24 cellular contexts compared by ENCODE assay signal in the genomic region with DNA sequence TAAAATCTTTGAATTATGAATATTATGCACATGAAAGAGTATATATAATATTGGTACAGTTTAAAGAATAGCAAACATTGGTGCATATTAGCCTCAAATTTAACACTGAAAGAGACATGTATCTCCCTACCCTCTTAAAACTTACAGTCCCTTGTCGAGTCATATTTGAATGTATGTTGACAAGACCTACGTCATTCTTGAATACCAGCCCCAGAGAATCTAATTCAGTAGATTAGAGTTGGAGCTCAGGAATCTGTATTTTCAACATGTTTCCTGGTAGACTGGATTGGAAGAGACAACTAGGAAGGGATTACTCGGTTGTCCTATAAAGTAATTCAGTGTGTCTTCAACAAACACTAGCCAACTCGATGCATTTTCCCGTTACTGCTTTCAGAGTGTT.
"Had no signal": no experiment of that assay in that cellular context is flagged by ENCODE, and none has a peak within 500 bp of the region (broad histone marks: within the 10 kb centered on the region; RNA-seq: fewer than 3 reads in every experiment).

No MANE protein-coding gene starts in this region.

- H3K9ac ChIP-seq: neural progenitor cell, parathyroid adenoma had no signal

- H3K4me1 ChIP-seq: lower lobe of right lung, parathyroid adenoma, psoas muscle, suprapubic skin, upper lobe of left lung, vagina had no signal

- H3K4me3 ChIP-seq: lower lobe of right lung, neural progenitor cell, psoas muscle, skin epidermis, suprapubic skin, transverse colon, upper lobe of left lung, vagina had no signal

- H3K36me3 ChIP-seq: lower lobe of right lung, neural progenitor cell, suprapubic skin, transverse colon, upper lobe of left lung, vagina had no signal

- DNase-seq: hippocampal formation; kidney glomerular epithelial cell; left cardiac atrium; lower lobe of right lung; mammary epithelial cell; mesenchymal stem cell; naive B cell; natural killer cell; nephron progenitor cell; psoas muscle; stimulated activated CD4-positive, alpha-beta T cell treated with anti-CD3 and anti-CD28 coated beads, Interleukin-12 subunit alpha, Interleukin-12 subunit beta, amount 100 ng/mL, for 4 hours; stimulated activated CD4-positive, alpha-beta T cell treated with anti-CD3 and anti-CD28 coated beads, Interleukin-15, amount 100 ng/mL, for 24 hours; stimulated activated CD4-positive, alpha-beta T cell treated with anti-CD3 and anti-CD28 coated beads, Interleukin-2, amount 100 ng/mL, for 24 hours; stimulated activated CD4-positive, alpha-beta T cell treated with anti-CD3 and anti-CD28 coated beads, Interleukin-4, amount 100 ng/mL, for 1 hour; stimulated activated naive B cell treated with anti-CD40 and anti-IgM and Interleukin-4, amounts not matched to agents 10 μg/mL and 1 μg/mL and 100 μg/mL, for 72 hours; stimulated activated naive CD8-positive, alpha-beta T cell treated with anti-CD3 and anti-CD28 coated beads, Interleukin-15, Interleukin-2, amounts not matched to agents 100 U/mL and 50 U/mL, for 24 hours; transverse colon; upper lobe of left lung had no signal

- H3K27ac ChIP-seq: lower lobe of right lung, neural progenitor cell, parathyroid adenoma, psoas muscle, skin epidermis, suprapubic skin, transverse colon, upper lobe of left lung, vagina had no signal

- H3K4me2 ChIP-seq: neural progenitor cell had no signal

- H3K9me3 ChIP-seq: lower lobe of right lung, psoas muscle, suprapubic skin, transverse colon, upper lobe of left lung, vagina had no signal

- H2AFZ ChIP-seq: neural progenitor cell, parathyroid adenoma had no signal

- H3K27me3 ChIP-seq: neural progenitor cell, suprapubic skin, transverse colon, upper lobe of left lung, vagina had no signal

- ATAC-seq: left lobe of liver; lower lobe of right lung; natural killer cell; psoas muscle; stimulated activated naive B cell treated with anti-CD40 and anti-IgM and Interleukin-4, amounts not matched to agents 10 μg/mL and 1 μg/mL and 100 μg/mL, for 72 hours; stimulated activated naive CD8-positive, alpha-beta T cell treated with anti-CD3 and anti-CD28 coated beads, Interleukin-15, Interleukin-2, amounts not matched to agents 100 U/mL and 50 U/mL, for 24 hours had no signal
